20 cellular contexts compared by ENCODE assay signal in the genomic region with DNA sequence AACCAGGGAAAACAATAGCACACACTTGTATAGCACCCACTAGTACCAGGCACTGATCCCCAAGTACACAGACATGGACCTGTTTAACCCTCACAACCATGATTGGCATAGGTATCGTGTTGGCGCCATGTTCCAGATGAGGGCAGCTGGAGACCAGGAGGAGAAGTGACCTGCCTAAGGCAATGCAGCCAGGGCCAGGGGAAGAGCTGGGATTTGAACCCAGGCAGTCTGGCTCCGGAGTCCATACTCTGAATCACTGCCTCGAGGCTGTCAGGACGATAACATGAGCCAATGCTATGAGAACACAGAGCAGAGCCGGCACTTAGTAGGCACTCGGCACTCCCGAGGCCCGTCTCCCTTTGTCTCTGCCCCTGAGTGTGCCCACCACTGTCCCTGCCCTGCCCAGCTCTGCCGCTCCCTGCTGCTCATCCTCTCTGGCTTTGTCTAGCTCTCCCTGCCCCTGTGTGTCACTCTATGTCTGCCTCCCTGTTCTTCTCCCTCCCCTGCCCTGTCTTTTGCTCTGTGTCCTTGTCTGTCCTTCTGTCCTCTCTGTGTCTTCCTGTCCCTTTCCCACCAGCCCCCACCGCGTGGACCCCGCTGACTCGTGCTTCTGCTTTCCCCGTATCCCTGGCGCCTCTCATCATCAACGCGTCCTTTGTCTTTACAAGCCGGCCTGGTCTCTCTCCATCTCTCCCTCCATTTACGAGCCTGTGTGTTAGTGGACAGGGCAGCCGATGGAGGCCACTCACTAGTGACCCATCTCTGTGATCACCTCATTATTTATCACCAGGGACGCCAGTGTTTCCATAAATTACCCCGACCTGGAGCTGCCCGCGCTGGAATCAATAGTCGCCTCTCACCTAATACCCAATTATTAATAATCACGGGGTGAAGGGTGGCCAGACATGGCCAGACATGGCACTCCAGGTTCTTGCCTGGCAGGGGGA.
"Had no signal": no experiment of that assay in that cellular context is flagged by ENCODE, and none has a peak within 500 bp of the region (broad histone marks: within the 10 kb centered on the region; RNA-seq: fewer than 3 reads in every experiment).

No MANE protein-coding gene starts in this region.

- H3K27ac ChIP-seq: neural progenitor cell, ovary, tibial artery had no signal

- H3K4me1 Mint-ChIP-seq: activated naive CD8-positive, alpha-beta T cell treated with anti-CD3 and anti-CD28 coated beads, Interleukin-2, amount 50 U/mL, for 24 hours had no signal

- H3K4me2 ChIP-seq: neural progenitor cell had no signal

- H3K27ac Mint-ChIP-seq: activated naive CD8-positive, alpha-beta T cell treated with anti-CD3 and anti-CD28 coated beads, Interleukin-2, amount 50 U/mL, for 24 hours; naive B cell; neural progenitor cell; T-helper 1 cell treated with Interleukin-12 subunit alpha and Interleukin-12 subunit beta and Interleukin-4 antibody, amounts not matched to agents 30 μg/mL and 1 μg/mL, for 36 hours had no signal

- H3K4me1 ChIP-seq: neural progenitor cell had no signal

- DNase-seq: activated CD4-positive, alpha-beta T cell treated with anti-CD3 and anti-CD28 coated beads for 4 hours; activated CD4-positive, alpha-beta T cell treated with anti-CD3 and anti-CD28 coated beads, Interleukin-2, amount 50 U/mL, for 48 hours; activated CD4-positive, CD25-positive, alpha-beta regulatory T cell; activated effector memory CD4-positive, alpha-beta T cell treated with anti-CD3 and anti-CD28 coated beads, Interleukin-2, amount 50 U/mL, for 16 hours; activated naive CD4-positive, alpha-beta T cell treated with anti-CD3 and anti-CD28 coated beads, Interleukin-2, amount 50 U/mL, for 16 hours; activated naive CD8-positive, alpha-beta T cell treated with anti-CD3 and anti-CD28 coated beads, Interleukin-2, amount 50 U/mL, for 24 hours; activated T-cell treated with anti-CD3 and anti-CD28 coated beads for 4 hours; cerebellar nuclear complex; cortex of kidney; left colon; mesendoderm; naive B cell; ovary; right cardiac atrium; stimulated activated CD4-positive, alpha-beta T cell treated with anti-CD3 and anti-CD28 coated beads, Interleukin-12 subunit alpha, Interleukin-12 subunit beta, amount 100 ng/mL, for 4 hours; stimulated activated CD4-positive, alpha-beta T cell treated with anti-CD3 and anti-CD28 coated beads, Interleukin-4, amount 100 ng/mL, for 4 hours; stimulated activated naive CD8-positive, alpha-beta T cell treated with anti-CD3 and anti-CD28 coated beads, Interleukin-15, Interleukin-2, amounts not matched to agents 100 U/mL and 50 U/mL, for 24 hours had no signal

- H3K36me3 Mint-ChIP-seq: neural progenitor cell had no signal

- H3K9me3 Mint-ChIP-seq: activated naive CD8-positive, alpha-beta T cell treated with anti-CD3 and anti-CD28 coated beads, Interleukin-2, amount 50 U/mL, for 24 hours; T-helper 1 cell treated with Interleukin-12 subunit alpha and Interleukin-12 subunit beta and Interleukin-4 antibody, amounts not matched to agents 30 μg/mL and 1 μg/mL, for 36 hours had no signal

- H3K4me3 ChIP-seq: neural progenitor cell, ovary, tibial artery had no signal

- H3K9me3 ChIP-seq: ovary, tibial artery had no signal

- H3K4me3 Mint-ChIP-seq: activated naive CD8-positive, alpha-beta T cell treated with anti-CD3 and anti-CD28 coated beads, Interleukin-2, amount 50 U/mL, for 24 hours; neural progenitor cell; T-helper 1 cell treated with Interleukin-12 subunit alpha and Interleukin-12 subunit beta and Interleukin-4 antibody, amounts not matched to agents 30 μg/mL and 1 μg/mL, for 36 hours had no signal

- H3K9ac ChIP-seq: neural progenitor cell had no signal

- H3K36me3 ChIP-seq: neural progenitor cell, ovary, tibial artery had no signal

- H3K27me3 ChIP-seq: neural progenitor cell, ovary had no signal
